Comparison of ENCODE assay signal across 24 cellular contexts in genomic region chr11:36155301-36155700, GRCh38.
DNase-seq lines count a peak whose midpoint lies in the region; ATAC-seq and TF ChIP-seq lines count a peak whose summit lies in the region.
"Had no signal": no experiment of that assay in that cellular context is flagged by ENCODE, and none has a peak within 500 bp of the region (broad histone marks: within the 10 kb centered on the region; RNA-seq: fewer than 3 reads in every experiment).

No MANE protein-coding gene starts in this region.

- DNase-seq in heart right ventricle: no peak
- DNase-seq in cardiac septum (ENCODE audit: low spot score): no peak
- peak; percentile 9 for DNase-seq in ecto neural progenitor cell (ENCODE audit: low spot score)
- peak in 1 of 2 donors; percentile 35 for DNase-seq in uterus
- DNase-seq in AG08395 (ENCODE audit: low spot score): no peak
- DNase-seq in HPDE6-E6E7 (ENCODE audit: extremely low spot score): no peak
- DNase-seq in stimulated activated effector memory CD8-positive, alpha-beta T cell treated with anti-CD3 and anti-CD28 coated beads, Interleukin-12 subunit alpha, Interleukin-12 subunit beta, amount 100 ng/mL, for 72 hours (ENCODE audit: low spot score in 2 of 2): no peak
- DNase-seq: activated CD8-positive, alpha-beta T cell treated with anti-CD3 and anti-CD28 coated beads for 36 hours; activated gamma-delta T cell treated with Interleukin-2 at 50 U/mL for 16 hours; activated T-cell treated with anti-CD3 and anti-CD28 coated beads for 4 hours; central memory CD4-positive, alpha-beta T cell; effector CD4-positive, alpha-beta T cell; Kasumi-1; left cardiac atrium; NCI-H187 treated with DMSO at 0.1 percent for 48 hours; OCI-M1; SIG-M5; small intestine; stimulated activated naive B cell treated with anti-CD40 and anti-IgM and Interleukin-4, amounts not matched to agents 10 μg/mL and 1 μg/mL and 100 μg/mL, for 72 hours; thyroid gland had no signal

- no peaks in the 10 kb centered on the region for H3K36me3 Mint-ChIP-seq in stimulated activated effector memory CD8-positive, alpha-beta T cell treated with anti-CD3 and anti-CD28 coated beads, Interleukin-12 subunit alpha, Interleukin-12 subunit beta, amount 100 ng/mL, for 72 hours
- H3K36me3 Mint-ChIP-seq: stimulated activated naive B cell treated with anti-CD40 and anti-IgM and Interleukin-4, amounts not matched to agents 10 μg/mL and 1 μg/mL and 100 μg/mL, for 72 hours had no signal

- H3K27ac Mint-ChIP-seq in stimulated activated effector memory CD8-positive, alpha-beta T cell treated with anti-CD3 and anti-CD28 coated beads, Interleukin-12 subunit alpha, Interleukin-12 subunit beta, amount 100 ng/mL, for 72 hours: no peak overlapping the region
- H3K27ac Mint-ChIP-seq: activated CD8-positive, alpha-beta T cell treated with anti-CD3 and anti-CD28 coated beads for 36 hours; stimulated activated naive B cell treated with anti-CD40 and anti-IgM and Interleukin-4, amounts not matched to agents 10 μg/mL and 1 μg/mL and 100 μg/mL, for 72 hours had no signal

- TF ChIP-seq POLR2A in uterus (IDR thresholded peaks at IDR 0.05): no peak

- 64 to 79% methylated on average over 7 of the region's 7 CpGs for WGBS in heart right ventricle, 2 donors

- peak in 2 of 8 donors; percentile 31 to 34 for ATAC-seq in heart right ventricle
- ATAC-seq in stimulated activated effector memory CD8-positive, alpha-beta T cell treated with anti-CD3 and anti-CD28 coated beads, Interleukin-12 subunit alpha, Interleukin-12 subunit beta, amount 100 ng/mL, for 72 hours: no peak
- ATAC-seq: activated CD4-positive, CD25-positive, alpha-beta regulatory T cell treated with anti-CD3 and anti-CD28 coated beads, Interleukin-2, amount 50 U/mL, for 24 hours; activated CD8-positive, alpha-beta T cell treated with anti-CD3 and anti-CD28 coated beads for 36 hours; stimulated activated naive B cell treated with anti-CD40 and anti-IgM and Interleukin-4, amounts not matched to agents 10 μg/mL and 1 μg/mL and 100 μg/mL, for 72 hours had no signal

- H3K27ac ChIP-seq in heart right ventricle (peak overlapping the region in 9 of 10 donors; percentile 4 to 67 (median 23)), muscle layer of duodenum (ENCODE audit: low read length) (peak overlapping the region; percentile 64), uterus (peak overlapping the region; percentile 54 to 66)
- H3K27ac ChIP-seq: GM23248, thyroid gland had no signal

- no peak for TF ChIP-seq CTCF in heart right ventricle (IDR thresholded peaks at IDR 0.05)
- no peak for TF ChIP-seq CTCF in uterus (IDR thresholded peaks at IDR 0.05)

- H3K4me3 Mint-ChIP-seq in stimulated activated effector memory CD8-positive, alpha-beta T cell treated with anti-CD3 and anti-CD28 coated beads, Interleukin-12 subunit alpha, Interleukin-12 subunit beta, amount 100 ng/mL, for 72 hours: no peak overlapping the region
- H3K4me3 Mint-ChIP-seq: activated CD8-positive, alpha-beta T cell treated with anti-CD3 and anti-CD28 coated beads for 36 hours; neural crest cell; stimulated activated naive B cell treated with anti-CD40 and anti-IgM and Interleukin-4, amounts not matched to agents 10 μg/mL and 1 μg/mL and 100 μg/mL, for 72 hours had no signal

- H3K36me3 ChIP-seq in heart right ventricle: no peaks in the 10 kb centered on the region
- H3K36me3 ChIP-seq in muscle layer of duodenum (ENCODE audit: control insufficient read depth in 1 of 2, insufficient read depth in 2 of 2, low read length in 2 of 2): no peaks in the 10 kb centered on the region
- no peaks in the 10 kb centered on the region for H3K36me3 ChIP-seq in uterus
- H3K36me3 ChIP-seq: thyroid gland had no signal

- no peaks in the 10 kb centered on the region for H3K9me3 Mint-ChIP-seq in stimulated activated effector memory CD8-positive, alpha-beta T cell treated with anti-CD3 and anti-CD28 coated beads, Interleukin-12 subunit alpha, Interleukin-12 subunit beta, amount 100 ng/mL, for 72 hours
- H3K9me3 Mint-ChIP-seq: activated CD8-positive, alpha-beta T cell treated with anti-CD3 and anti-CD28 coated beads for 36 hours; neural crest cell; stimulated activated naive B cell treated with anti-CD40 and anti-IgM and Interleukin-4, amounts not matched to agents 10 μg/mL and 1 μg/mL and 100 μg/mL, for 72 hours had no signal

- H3K4me3 ChIP-seq in heart right ventricle (no peak overlapping the region), muscle layer of duodenum (ENCODE audit: low read depth in 1 of 2, low read length in 2 of 2) (no peak overlapping the region), uterus (no peak overlapping the region)
- H3K4me3 ChIP-seq: GM23248, thyroid gland had no signal

- H3K4me1 Mint-ChIP-seq in stimulated activated effector memory CD8-positive, alpha-beta T cell treated with anti-CD3 and anti-CD28 coated beads, Interleukin-12 subunit alpha, Interleukin-12 subunit beta, amount 100 ng/mL, for 72 hours: no peaks in the 10 kb centered on the region
- H3K4me1 Mint-ChIP-seq: stimulated activated naive B cell treated with anti-CD40 and anti-IgM and Interleukin-4, amounts not matched to agents 10 μg/mL and 1 μg/mL and 100 μg/mL, for 72 hours had no signal

- H3K9me3 ChIP-seq in heart right ventricle: no peaks in the 10 kb centered on the region
- H3K9me3 ChIP-seq in muscle layer of duodenum (ENCODE audit: control insufficient read depth in 1 of 2, low read length in 2 of 2): no peaks in the 10 kb centered on the region
- H3K9me3 ChIP-seq in uterus: no peaks in the 10 kb centered on the region
- H3K9me3 ChIP-seq: thyroid gland had no signal

- H3K27me3 ChIP-seq in heart right ventricle (no peaks in the 10 kb centered on the region), muscle layer of duodenum (ENCODE audit: low read depth, low read length) (no peaks in the 10 kb centered on the region), uterus (no peaks in the 10 kb centered on the region)
- H3K27me3 ChIP-seq: thyroid gland had no signal

- H3K4me1 ChIP-seq in heart right ventricle: peaks cover 0 to 51% (median 24%) of the 10 kb centered on the region in 9 donors
- peaks cover 0 to 9% of the 10 kb centered on the region in 2 donors for H3K4me1 ChIP-seq in muscle layer of duodenum (ENCODE audit: control insufficient read depth in 1 of 2, insufficient read depth in 2 of 2, low read length in 2 of 2)
- H3K4me1 ChIP-seq in uterus: peaks cover 0 to 9% of the 10 kb centered on the region in 2 donors

- intact Hi-C loops in heart right ventricle (cut with DNase I): loop anchor here in 3 of 10 donors (5.0 to 10.0 kb wide), 4 partner anchors 100 to 330 kb away; no protein-coding TSS in a partner anchor
- intact Hi-C loops in cardiac septum (cut with DNase I): no loop called here
- intact Hi-C loops in uterus (cut with DNase I; ENCODE audit: low total_unique reads): no loop called here
